In genomic region chr9:137458194-137459146, GRCh38 we compare ENCODE assay signal across 8 cellular contexts. TPM values are rescaled to one million over a fixed set of nuclear protein-coding genes. Genes with fewer than 3 reads are reported as not detected.
DNase-seq lines count a peak whose midpoint lies in the region; ATAC-seq, FAIRE-seq and TF ChIP-seq lines count a peak whose summit lies in the region.

No MANE protein-coding gene starts in this region.

- TSS peak; percentile 41 for BruUV-seq in mammary epithelial cell (replicated peaks; lab: Mats Ljungman, UMichigan)

- POLR2A ChIA-PET in CD8-positive, alpha-beta T cell (lab: Charles Lee) = interaction anchor here (1.0 kb wide), 1 partner anchor 10 kb away, joined by 3 read pairs; no protein-coding TSS in a partner anchor

- TF ChIP-seq CTCF in CD8-positive, alpha-beta T cell (IDR thresholded peaks at IDR 0.05) = no peak
- TF ChIP-seq CTCF in mammary epithelial cell (conservative IDR thresholded peaks at IDR 0.05 in 1 of 2, IDR thresholded peaks at IDR 0.05 in 1 of 2; ENCODE audit: extremely low read depth in 1 of 2, insufficient read depth in 1 of 2, low read depth in 1 of 2, low read length in 2 of 2) (no peak), kidney (IDR thresholded peaks at IDR 0.05; ENCODE audit: borderline replicate concordance, extremely low read depth, insufficient read depth) (no peak)

- WGBS in mammary epithelial cell (ENCODE audit: low coverage, missing lambda C conversion rate) = 18% methylated on average over 18 of the region's 87 CpGs

- H3K27ac Mint-ChIP-seq in CD8-positive, alpha-beta T cell = no peak overlapping the region

- peak overlapping the region; percentile 93 for H2AFZ ChIP-seq in mammary epithelial cell (ENCODE audit: low read depth, low read length)

- H3K9me3 ChIP-seq in CD8-positive, alpha-beta T cell (ENCODE audit: low read length) = no peaks in the 10 kb centered on the region
- H3K9me3 ChIP-seq in mammary epithelial cell (replicated peaks; ENCODE audit: insufficient read depth, low read length) = no peaks in the 10 kb centered on the region
- no peaks in the 10 kb centered on the region for H3K9me3 ChIP-seq in kidney (ENCODE audit: control insufficient read depth in 1 of 2, low read length in 2 of 2)

- peak overlapping the region; percentile 51 for H3K27ac ChIP-seq in CD8-positive, alpha-beta T cell (ENCODE audit: low read depth, low read length)
- H3K27ac ChIP-seq in mammary epithelial cell (ENCODE audit: insufficient read depth, low read depth, low read length) (no peak overlapping the region), kidney (ENCODE audit: low read depth in 2 of 2, low read length in 2 of 2) (peak overlapping the region; percentile 17 to 43)

- peak; percentile 11 for ATAC-seq in CD8-positive, alpha-beta T cell
- peak; percentile 26 for ATAC-seq in GM19463 (IDR thresholded peaks at IDR 0.05; ENCODE audit: unreplicated experiment)
- peak; percentile 0 for ATAC-seq in stimulated activated naive CD8-positive, alpha-beta T cell treated with anti-CD3 and anti-CD28 coated beads, Interleukin-15, Interleukin-2, amounts not matched to agents 100 U/mL and 50 U/mL, for 24 hours

- peaks cover 7% of the 10 kb centered on the region for H3K36me3 ChIP-seq in CD8-positive, alpha-beta T cell (ENCODE audit: insufficient read depth, low read length)
- H3K36me3 ChIP-seq in mammary epithelial cell (ENCODE audit: insufficient read depth, low read length) (no peaks in the 10 kb centered on the region), kidney (ENCODE audit: control insufficient read depth in 1 of 2, insufficient read depth in 2 of 2, low read length in 2 of 2) (no peaks in the 10 kb centered on the region)

- peaks cover 70% of the 10 kb centered on the region for H3K4me1 ChIP-seq in CD8-positive, alpha-beta T cell (ENCODE audit: insufficient read depth, low read length)
- H3K4me1 ChIP-seq in mammary epithelial cell (ENCODE audit: insufficient read depth, low read length) = peaks cover 15% of the 10 kb centered on the region
- peaks cover 7 to 28% of the 10 kb centered on the region in 2 donors for H3K4me1 ChIP-seq in kidney (ENCODE audit: control insufficient read depth in 1 of 2, insufficient read depth in 1 of 2, low read depth in 1 of 2, low read length in 2 of 2)

- FAIRE-seq in kidney (lab: Jason Lieb, UNC) (no peak), RCC 7860 (lab: Jason Lieb, UNC) (no peak)

- H3K4me2 ChIP-seq in mammary epithelial cell (ENCODE audit: insufficient read depth, low read depth, low read length) = peak overlapping the region; percentile 99

- intact Hi-C loops in CD8-positive, alpha-beta T cell (cut with DNase I, micrococcal nuclease) = loop anchor here (1.0 to 2.0 kb wide), 2 partner anchors 35 to 36 kb away; partner anchors contain the start of genes EXD3 (in 2 of the 2) and NOXA1 (in 2 of the 2)
- intact Hi-C loops in mammary epithelial cell (cut with micrococcal nuclease) = loop anchor here (1.0 to 10.0 kb wide), 2 partner anchors 94 to 664 kb away; partner anchors contain the start of genes CCDC183 and TMEM141
- intact Hi-C loops in kidney (cut with DNase I) = no loop called here

- peaks cover 8% of the 10 kb centered on the region for H3K79me2 ChIP-seq in mammary epithelial cell (ENCODE audit: insufficient read depth, low read length)

- no peaks in the 10 kb centered on the region for H4K20me1 ChIP-seq in mammary epithelial cell (ENCODE audit: insufficient read depth, low read length)

- no peaks in the 10 kb centered on the region for H3K27me3 ChIP-seq in CD8-positive, alpha-beta T cell (ENCODE audit: insufficient read depth, low read length)
- no peaks in the 10 kb centered on the region for H3K27me3 ChIP-seq in mammary epithelial cell (ENCODE audit: insufficient read depth, low read length)

- H3K4me3 Mint-ChIP-seq in CD8-positive, alpha-beta T cell = peak overlapping the region; percentile 51

- peak in 2 of 7 experiments; percentile 5 to 11 for DNase-seq in CD8-positive, alpha-beta T cell
- peak; percentile 80 for DNase-seq in NCI-H1105 treated with DMSO at 0.1 percent for 48 hours (lab: John Stamatoyannopoulos, UW)
- no peak for DNase-seq in mammary epithelial cell
- DNase-seq in kidney = peak; percentile 86
- peak; percentile 32 for DNase-seq in stimulated activated naive CD8-positive, alpha-beta T cell treated with anti-CD3 and anti-CD28 coated beads, Interleukin-15, Interleukin-2, amounts not matched to agents 100 U/mL and 50 U/mL, for 24 hours
- DNase-seq in RCC 7860 (ENCODE audit: low spot score) = no peak
- DNase-seq in NOMO-1 treated with DMSO at 0.1 percent for 48 hours (lab: John Stamatoyannopoulos, UW; ENCODE audit: unreplicated experiment) = no peak

- no peaks in the 10 kb centered on the region for H3K9me3 Mint-ChIP-seq in CD8-positive, alpha-beta T cell

- dilution Hi-C loops in mammary epithelial cell (cut with HindIII; ENCODE audit: low sequenced_read_pairs) = no loop called here

- H3K4me1 Mint-ChIP-seq in CD8-positive, alpha-beta T cell (ENCODE audit: low read depth) = peaks cover 46% of the 10 kb centered on the region

- peak overlapping the region; percentile 54 for H3K4me3 ChIP-seq in CD8-positive, alpha-beta T cell (ENCODE audit: low read depth, low read length)
- H3K4me3 ChIP-seq in mammary epithelial cell (replicated peaks in 1 of 3; ENCODE audit: insufficient read depth in 1 of 3, low read depth in 2 of 3, low read length in 3 of 3) (peak overlapping the region; percentile 44 to 91 (median 79)), kidney (ENCODE audit: low read length in 2 of 2) (peak overlapping the region; percentile 29 to 55)

- H3K27me3 Mint-ChIP-seq in CD8-positive, alpha-beta T cell (ENCODE audit: low read depth) = no peaks in the 10 kb centered on the region

- in situ Hi-C loops in mammary epithelial cell (cut with MboI; ENCODE audit: low sequenced_read_pairs in 2 of 2) = no loop called here

- peaks cover 12% of the 10 kb centered on the region for H3K36me3 Mint-ChIP-seq in CD8-positive, alpha-beta T cell

- CTCF ChIA-PET in CD8-positive, alpha-beta T cell (lab: Charles Lee) = interaction anchor here (1.0 kb wide), 1 partner anchor 13 kb away, joined by 4 read pairs; no protein-coding TSS in a partner anchor
- CTCF ChIA-PET in mammary epithelial cell (lab: Charles Lee; ENCODE audit: low non-redundant PET) = no interaction called here

- H3K9ac ChIP-seq in mammary epithelial cell (ENCODE audit: insufficient read depth, low read length) (peak overlapping the region; percentile 57), kidney (ENCODE audit: low read length in 2 of 2) (peak overlapping the region in 1 of 2 donors; percentile 34)

RNA-seq across cellular contexts. Expression of gene NSMF, which starts 0.7 kb away (rescaled TPM):
- 10 to 100 TPM; 82.8 to 87.2 TPM for total RNA-seq in CD8-positive, alpha-beta T cell
- 10 to 100 TPM; 29.7 to 42.0 TPM for total RNA-seq in mammary epithelial cell
- 28.2 TPM for polyA plus RNA-seq in mammary epithelial cell
- 35.2 TPM for polyA minus RNA-seq in mammary epithelial cell
- 49.5 TPM for total RNA-seq in kidney
- polyA plus RNA-seq in kidney (ENCODE audit: insufficient read depth, low read depth, low replicate concordance) = 32.7 TPM

RNA-seq across cellular contexts. Expression of gene ENTPD8, which starts 17.3 kb away (rescaled TPM):
- total RNA-seq in CD8-positive, alpha-beta T cell = not detected
- under 1 TPM in 1 of 2 donors, not detected in 1; 0.83 TPM for total RNA-seq in mammary epithelial cell
- polyA plus RNA-seq in mammary epithelial cell = 0.02 TPM
- not detected for polyA minus RNA-seq in mammary epithelial cell
- total RNA-seq in kidney = 5.2 TPM
- polyA plus RNA-seq in kidney (ENCODE audit: insufficient read depth, low read depth, low replicate concordance) = 5.0 TPM

RNA-seq across cellular contexts. Expression of gene NOXA1, which starts 35.3 kb away (rescaled TPM):
- 1 to 10 TPM; 2.4 to 2.7 TPM for total RNA-seq in CD8-positive, alpha-beta T cell
- 1 to 10 TPM in 1 of 2 donors, under 1 TPM in 1; 0.82 to 2.0 TPM for total RNA-seq in mammary epithelial cell
- polyA plus RNA-seq in mammary epithelial cell = 0.18 TPM
- polyA minus RNA-seq in mammary epithelial cell = not detected
- 21.8 TPM for total RNA-seq in kidney
- 19.1 TPM for polyA plus RNA-seq in kidney (ENCODE audit: insufficient read depth, low read depth, low replicate concordance)

RNA-seq across cellular contexts. Expression of gene EXD3, which starts 35.5 kb away (rescaled TPM):
- 10 to 100 TPM in 1 of 2 experiments, 1 to 10 TPM in 1; 9.1 to 11.0 TPM for total RNA-seq in CD8-positive, alpha-beta T cell
- total RNA-seq in mammary epithelial cell = 10 to 100 TPM in 1 of 2 donors, 1 to 10 TPM in 1; 9.1 to 10.8 TPM
- 3.2 TPM for polyA plus RNA-seq in mammary epithelial cell
- 0.31 TPM for polyA minus RNA-seq in mammary epithelial cell
- total RNA-seq in kidney = 44.5 TPM
- 18.9 TPM for polyA plus RNA-seq in kidney (ENCODE audit: insufficient read depth, low read depth, low replicate concordance)

Comparison
In these comparisons a context has a peak if more than half of its experiments do, and no peak if none do; other contexts are left out.
1. DNase-seq: peak in NCI-H1105 treated with DMSO at 0.1 percent for 48 hours (single experiment), kidney (single experiment) and stimulated activated naive CD8-positive, alpha-beta T cell treated with anti-CD3 and anti-CD28 coated beads, Interleukin-15, Interleukin-2, amounts not matched to agents 100 U/mL and 50 U/mL, for 24 hours (single experiment); none in mammary epithelial cell (single experiment), RCC 7860 (single experiment) and NOMO-1 treated with DMSO at 0.1 percent for 48 hours (single experiment).
2. Peak in every context shown above with its lines, with median percentiles within 50 percentile points of each other: ATAC-seq and H3K4me3 ChIP-seq.